ENCODE assay signal across 1 cellular context in the genomic region with DNA sequence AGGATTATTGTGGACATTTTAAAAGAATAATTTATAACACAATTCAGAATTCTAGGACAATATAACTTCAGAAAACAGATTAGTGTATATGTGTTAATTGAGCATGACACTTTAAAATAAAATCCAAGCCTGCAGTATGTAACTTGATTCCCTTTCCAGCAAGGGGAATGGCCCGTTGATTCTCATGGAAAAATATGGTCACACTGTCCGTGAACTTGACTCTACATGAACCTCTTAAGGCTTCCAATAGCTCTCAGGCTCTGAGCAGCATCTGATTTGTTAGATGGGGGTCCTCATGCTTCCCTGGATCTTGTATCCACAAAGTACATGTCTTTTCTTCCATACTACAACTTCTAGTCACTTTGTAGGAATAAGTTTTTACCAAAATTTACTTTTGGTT.
TF ChIP-seq lines count a peak whose summit lies in the region.

No MANE protein-coding gene starts in this region.

TF ChIP-seq in IMR-90, 13 proteins besides CTCF, POLR2A, EP300 and RAD21 (continued from another document):
- TF ChIP-seq CEBPB (IDR thresholded peaks at IDR 0.05; ENCODE audit: low read depth, low read length) (no peak), MXI1 (IDR thresholded peaks at IDR 0.05; ENCODE audit: borderline replicate concordance, low read depth, low read length) (no peak), RFX5 (IDR thresholded peaks at IDR 0.05; ENCODE audit: low read depth, low read length) (no peak)
- TF ChIP-seq, protein P1, sequence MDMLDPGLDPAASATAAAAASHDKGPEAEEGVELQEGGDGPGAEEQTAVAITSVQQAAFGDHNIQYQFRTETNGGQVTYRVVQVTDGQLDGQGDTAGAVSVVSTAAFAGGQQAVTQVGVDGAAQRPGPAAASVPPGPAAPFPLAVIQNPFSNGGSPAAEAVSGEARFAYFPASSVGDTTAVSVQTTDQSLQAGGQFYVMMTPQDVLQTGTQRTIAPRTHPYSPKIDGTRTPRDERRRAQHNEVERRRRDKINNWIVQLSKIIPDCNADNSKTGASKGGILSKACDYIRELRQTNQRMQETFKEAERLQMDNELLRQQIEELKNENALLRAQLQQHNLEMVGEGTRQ (IDR thresholded peaks at IDR 0.05; ENCODE audit: low read depth, low read length), result no peak
TF ChIP-seq in IMR-90: peak in this region for 0.
